ENCODE assay signal across 1 cellular context in genomic region chr19:590396-590745, GRCh38.
TF ChIP-seq lines count a peak whose summit lies in the region.

No MANE protein-coding gene starts in this region.

TF ChIP-seq in GM23338, 12 proteins besides CTCF, POLR2A, EP300 and RAD21 (continued from another document):
- TF ChIP-seq, protein P1, sequence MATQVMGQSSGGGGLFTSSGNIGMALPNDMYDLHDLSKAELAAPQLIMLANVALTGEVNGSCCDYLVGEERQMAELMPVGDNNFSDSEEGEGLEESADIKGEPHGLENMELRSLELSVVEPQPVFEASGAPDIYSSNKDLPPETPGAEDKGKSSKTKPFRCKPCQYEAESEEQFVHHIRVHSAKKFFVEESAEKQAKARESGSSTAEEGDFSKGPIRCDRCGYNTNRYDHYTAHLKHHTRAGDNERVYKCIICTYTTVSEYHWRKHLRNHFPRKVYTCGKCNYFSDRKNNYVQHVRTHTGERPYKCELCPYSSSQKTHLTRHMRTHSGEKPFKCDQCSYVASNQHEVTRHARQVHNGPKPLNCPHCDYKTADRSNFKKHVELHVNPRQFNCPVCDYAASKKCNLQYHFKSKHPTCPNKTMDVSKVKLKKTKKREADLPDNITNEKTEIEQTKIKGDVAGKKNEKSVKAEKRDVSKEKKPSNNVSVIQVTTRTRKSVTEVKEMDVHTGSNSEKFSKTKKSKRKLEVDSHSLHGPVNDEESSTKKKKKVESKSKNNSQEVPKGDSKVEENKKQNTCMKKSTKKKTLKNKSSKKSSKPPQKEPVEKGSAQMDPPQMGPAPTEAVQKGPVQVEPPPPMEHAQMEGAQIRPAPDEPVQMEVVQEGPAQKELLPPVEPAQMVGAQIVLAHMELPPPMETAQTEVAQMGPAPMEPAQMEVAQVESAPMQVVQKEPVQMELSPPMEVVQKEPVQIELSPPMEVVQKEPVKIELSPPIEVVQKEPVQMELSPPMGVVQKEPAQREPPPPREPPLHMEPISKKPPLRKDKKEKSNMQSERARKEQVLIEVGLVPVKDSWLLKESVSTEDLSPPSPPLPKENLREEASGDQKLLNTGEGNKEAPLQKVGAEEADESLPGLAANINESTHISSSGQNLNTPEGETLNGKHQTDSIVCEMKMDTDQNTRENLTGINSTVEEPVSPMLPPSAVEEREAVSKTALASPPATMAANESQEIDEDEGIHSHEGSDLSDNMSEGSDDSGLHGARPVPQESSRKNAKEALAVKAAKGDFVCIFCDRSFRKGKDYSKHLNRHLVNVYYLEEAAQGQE (IDR thresholded peaks at IDR 0.05; ENCODE audit: unreplicated experiment) = no peak
- TF ChIP-seq EZH2phosphoT487 (IDR thresholded peaks at IDR 0.05; ENCODE audit: unreplicated experiment) (no peak), POLR2AphosphoS5 (IDR thresholded peaks at IDR 0.05; ENCODE audit: low read depth) (no peak)
